ENCODE assay signal across 25 cellular contexts in genomic region chrX:40240844-40241243, GRCh38.
"Had no signal": no experiment of that assay in that cellular context is flagged by ENCODE, and none has a peak within 500 bp of the region (broad histone marks: within the 10 kb centered on the region; RNA-seq: fewer than 3 reads in every experiment).

No MANE protein-coding gene starts in this region.

- H3K36me3 ChIP-seq: heart left ventricle, left ventricle myocardium inferior, suprapubic skin, tibial artery, WERI-Rb-1 had no signal

- ATAC-seq: activated CD4-positive, CD25-positive, alpha-beta regulatory T cell treated with anti-CD3 and anti-CD28 coated beads, Interleukin-2, amount 50 U/mL, for 24 hours; activated T-cell treated with anti-CD3 and anti-CD28 coated beads, Interleukin-2, amount 50 U/mL, for 4 hours; activated T-helper 17 cell treated with anti-CD3 and anti-CD28 coated beads, Interleukin-2, amount 50 U/mL, for 72 hours; esophagus mucosa; heart left ventricle; mucosa of descending colon; natural killer cell treated with Interleukin-12 subunit alpha and Interleukin-12 subunit beta and Interleukin-15 and Interleukin-18, amount 100 ng/mL, for 72 hours; right cardiac atrium had no signal

- H3K27ac Mint-ChIP-seq: activated T-helper 17 cell treated with anti-CD3 and anti-CD28 coated beads, Interleukin-2, amount 50 U/mL, for 72 hours; endodermal cell; natural killer cell treated with Interleukin-12 subunit alpha and Interleukin-12 subunit beta and Interleukin-15 and Interleukin-18, amount 100 ng/mL, for 72 hours had no signal

- H3K4me1 Mint-ChIP-seq: activated T-helper 17 cell treated with anti-CD3 and anti-CD28 coated beads, Interleukin-2, amount 50 U/mL, for 72 hours had no signal

- H3K9me3 ChIP-seq: heart left ventricle, left ventricle myocardium inferior, mucosa of descending colon, suprapubic skin had no signal

- H3K9me3 Mint-ChIP-seq: activated T-cell treated with anti-CD3 and anti-CD28 coated beads, Interleukin-2, amount 50 U/mL, for 4 hours; activated T-helper 17 cell treated with anti-CD3 and anti-CD28 coated beads, Interleukin-2, amount 50 U/mL, for 72 hours; natural killer cell treated with Interleukin-12 subunit alpha and Interleukin-12 subunit beta and Interleukin-15 and Interleukin-18, amount 100 ng/mL, for 72 hours had no signal

- H3K27me3 ChIP-seq: suprapubic skin, tibial artery had no signal

- H3K36me3 Mint-ChIP-seq: natural killer cell treated with Interleukin-12 subunit alpha and Interleukin-12 subunit beta and Interleukin-15 and Interleukin-18, amount 100 ng/mL, for 72 hours had no signal

- H3K27ac ChIP-seq: heart left ventricle, left ventricle myocardium inferior, suprapubic skin, tibial artery, WERI-Rb-1 had no signal

- H3K4me1 ChIP-seq: suprapubic skin had no signal

- DNase-seq: activated CD4-positive, alpha-beta T cell treated with anti-CD3 and anti-CD28 coated beads for 48 hours; activated CD4-positive, alpha-beta T cell treated with anti-CD3 and anti-CD28 coated beads, Interleukin-2, amount 50 U/mL, for 48 hours; activated CD8-positive, alpha-beta memory T cell treated with anti-CD3 and anti-CD28 coated beads, Interleukin-2, amount 50 U/mL, for 48 hours; activated gamma-delta T cell treated with Interleukin-2 at 50 U/mL for 16 hours; activated naive CD4-positive, alpha-beta T cell treated with anti-CD3 and anti-CD28 coated beads, Interleukin-2, amount 50 U/mL, for 16 hours; activated T-cell treated with anti-CD3 and anti-CD28 coated beads, Interleukin-2, amount 50 U/mL, for 4 hours; amniotic stem cell; central memory CD4-positive, alpha-beta T cell; endodermal cell; foreskin fibroblast; heart left ventricle; kidney glomerular epithelial cell; left ventricle myocardium inferior; mucosa of descending colon; right cardiac atrium; stimulated activated CD4-positive, alpha-beta T cell treated with anti-CD3 and anti-CD28 coated beads, Interleukin-15, amount 100 ng/mL, for 24 hours; stimulated activated naive CD4-positive, alpha-beta T cell; tibial artery; WERI-Rb-1 had no signal

- FAIRE-seq: TTC549 had no signal

- H3K4me3 ChIP-seq: heart left ventricle, left ventricle myocardium inferior, mucosa of descending colon, suprapubic skin, tibial artery had no signal

- H3K4me3 Mint-ChIP-seq: activated T-cell treated with anti-CD3 and anti-CD28 coated beads, Interleukin-2, amount 50 U/mL, for 4 hours; activated T-helper 17 cell treated with anti-CD3 and anti-CD28 coated beads, Interleukin-2, amount 50 U/mL, for 72 hours; endodermal cell; natural killer cell treated with Interleukin-12 subunit alpha and Interleukin-12 subunit beta and Interleukin-15 and Interleukin-18, amount 100 ng/mL, for 72 hours had no signal
